ENCODE assay signal across 10 cellular contexts in genomic region chr4:173752610-173753009, GRCh38.
DNase-seq lines count a peak whose midpoint lies in the region; ATAC-seq, FAIRE-seq and TF ChIP-seq lines count a peak whose summit lies in the region.
"Had no signal": no experiment of that assay in that cellular context is flagged by ENCODE, and none has a peak within 500 bp of the region (broad histone marks: within the 10 kb centered on the region; RNA-seq: fewer than 3 reads in every experiment).

No MANE protein-coding gene starts in this region.

- no peak overlapping the region for H3K4me2 ChIP-seq in HepG2 (ENCODE audit: low read depth, low read length)
- H3K4me2 ChIP-seq: A549 had no signal

- 12% methylated on average over 7 of the region's 7 CpGs for WGBS in HepG2 (ENCODE audit: low lambda C conversion rate)

- no peak for TF ChIP-seq POLR2A in HepG2 (IDR thresholded peaks at IDR 0.05; ENCODE audit: insufficient read depth in 1 of 2, low read depth in 2 of 2, low read length in 2 of 2)

- no peaks in the 10 kb centered on the region for H3K4me1 ChIP-seq in HepG2 (ENCODE audit: insufficient read depth, low read length)
- H3K4me1 ChIP-seq: A549 had no signal

- TF ChIP-seq CTCF in HepG2 (CRISPR knock-in tag; IDR thresholded peaks at IDR 0.05) (peak; percentile 61), coronary artery (IDR thresholded peaks at IDR 0.05) (no peak)

- H3K36me3 ChIP-seq in HepG2 (replicated peaks in 1 of 2; ENCODE audit: control insufficient read depth in 1 of 2, insufficient read depth in 2 of 2, low read length in 2 of 2) = no peaks in the 10 kb centered on the region

- H3K27me3 ChIP-seq in HepG2 (ENCODE audit: control insufficient read depth in 1 of 2, insufficient read depth in 2 of 2, low read length in 2 of 2) = no peaks in the 10 kb centered on the region

- no peak overlapping the region for H3K27ac ChIP-seq in HepG2 (ENCODE audit: extremely low read length, insufficient read depth, low read length)
- no peak overlapping the region for H3K27ac ChIP-seq in coronary artery
- H3K27ac ChIP-seq: A549 had no signal

- in situ Hi-C loops in HepG2 (cut with HindIII; ENCODE audit: extremely low pct_ligation_motif_present, low pct_unique_long_range_greater_than_20kb) = no loop called here

- no peaks in the 10 kb centered on the region for H3K9me3 ChIP-seq in HepG2 (ENCODE audit: low read length)
- H3K9me3 ChIP-seq: A549 had no signal

- no TSS peak for BruUV-seq in HepG2 (replicated peaks; lab: Mats Ljungman, UMichigan)

- no peak for FAIRE-seq in HepG2 (lab: Jason Lieb, UNC)
- FAIRE-seq: A549 had no signal

- no peak for TF ChIP-seq EP300 in HepG2 (IDR thresholded peaks at IDR 0.05; ENCODE audit: low read depth in 2 of 2, low read length in 2 of 2)
- TF ChIP-seq EP300 in HepG2 (CRISPR knock-in tag; IDR thresholded peaks at IDR 0.05; ENCODE audit: borderline replicate concordance) = no peak

- H4K20me1 ChIP-seq in HepG2 (ENCODE audit: insufficient read depth, low read length) = no peaks in the 10 kb centered on the region

- H3K79me2 ChIP-seq in HepG2 (ENCODE audit: insufficient read depth, low read length) = no peaks in the 10 kb centered on the region

- POLR2A ChIA-PET in HepG2 (lab: Yijun Ruan, JAX) = no interaction called here

- intact Hi-C loops in HepG2 (cut with micrococcal nuclease; ENCODE audit: unreplicated experiment) = loop anchor here (5.0 kb wide), 1 partner anchor 245 kb away; no protein-coding TSS in a partner anchor

- no peak overlapping the region for H3K9ac ChIP-seq in HepG2 (ENCODE audit: insufficient read depth, low read depth, low read length)

- H3K4me3 ChIP-seq in HepG2 (replicated peaks in 1 of 3; ENCODE audit: insufficient read depth in 1 of 3, low read depth in 2 of 3, low read length in 3 of 3) = no peak overlapping the region
- H3K4me3 ChIP-seq in coronary artery = no peak overlapping the region
- H3K4me3 ChIP-seq: A549 had no signal

- TF ChIP-seq RAD21 in HepG2 (CRISPR knock-in tag; IDR thresholded peaks at IDR 0.05) = no peak

- CTCF ChIA-PET in HepG2 (lab: Yijun Ruan, JAX; ENCODE audit: low intra/inter-chr PET ratio, low total read pairs) = no interaction called here

- no peak overlapping the region for H2AFZ ChIP-seq in HepG2 (ENCODE audit: low read length)

- DNase-seq in NCI-H1436 (lab: John Stamatoyannopoulos, UW) (peak; percentile 4), NCI-H1436 treated with DMSO at 0.1 percent for 48 hours (lab: John Stamatoyannopoulos, UW) (no peak), HepG2 (ENCODE audit: low spot score) (peak; percentile 18), coronary artery (ENCODE audit: low spot score) (no peak)
- peak; percentile 50 for DNase-seq in activated CD4-positive, alpha-beta T cell treated with anti-CD3 and anti-CD28 coated beads for 48 hours

- peak; percentile 58 for ATAC-seq in HG03103 (IDR thresholded peaks at IDR 0.05; ENCODE audit: low read depth, unreplicated experiment)
- ATAC-seq in HepG2 = no peak
- ATAC-seq in HG02623 (IDR thresholded peaks at IDR 0.05; ENCODE audit: unreplicated experiment) = no peak
- no peak for ATAC-seq in GM21423 (IDR thresholded peaks at IDR 0.05; ENCODE audit: unreplicated experiment)
- ATAC-seq: A549; naive thymus-derived CD4-positive, alpha-beta T cell had no signal

TF ChIP-seq in HepG2, 621 proteins besides CTCF, POLR2A, EP300 and RAD21:
- no peak for TF ChIP-seq YEATS2 (CRISPR knock-in tag; IDR thresholded peaks at IDR 0.05; ENCODE audit: borderline replicate concordance)
- TF ChIP-seq STAG1 (CRISPR knock-in tag; IDR thresholded peaks at IDR 0.05) = peak; percentile 14; the same call in 1 of the 2 replicates
- TF ChIP-seq SNAPC2 (CRISPR knock-in tag; IDR thresholded peaks at IDR 0.05) = no peak
TF ChIP-seq in HepG2: peak in this region for 1.

Comparison
In these comparisons a context has a peak if more than half of its experiments do, and no peak if none do; other contexts are left out.
1. DNase-seq: peak in NCI-H1436 (single experiment), activated CD4-positive, alpha-beta T cell treated with anti-CD3 and anti-CD28 coated beads for 48 hours (single experiment) and HepG2 (single experiment); none in NCI-H1436 treated with DMSO at 0.1 percent for 48 hours (single experiment) and coronary artery (single experiment).